In genomic region chr17:73799091-73799490, GRCh38 we compare ENCODE assay signal across 14 cellular contexts.
DNase-seq lines count a peak whose midpoint lies in the region; ATAC-seq and TF ChIP-seq lines count a peak whose summit lies in the region.
"Had no signal": no experiment of that assay in that cellular context is flagged by ENCODE, and none has a peak within 500 bp of the region (broad histone marks: within the 10 kb centered on the region; RNA-seq: fewer than 3 reads in every experiment).

No MANE protein-coding gene starts in this region.

- H3K4me2 ChIP-seq in BLaER1: peak overlapping the region; percentile 55

- no peak for TF ChIP-seq POLR2A in body of pancreas (IDR thresholded peaks at IDR 0.05)

- H3K9ac ChIP-seq in BLaER1 (no peak overlapping the region), liver (ENCODE audit: low read depth in 1 of 2, low read length in 2 of 2) (no peak overlapping the region)
- H3K9ac ChIP-seq: GM23248 had no signal

- H3K36me3 ChIP-seq in BLaER1: no peaks in the 10 kb centered on the region
- no peaks in the 10 kb centered on the region for H3K36me3 ChIP-seq in liver (ENCODE audit: control insufficient read depth in 4 of 4, insufficient read depth in 3 of 4, low read depth in 1 of 4, low read length in 3 of 4)
- no peaks in the 10 kb centered on the region for H3K36me3 ChIP-seq in body of pancreas (replicated peaks in 1 of 2; ENCODE audit: insufficient read depth in 1 of 2, low read depth in 2 of 2)
- no peaks in the 10 kb centered on the region for H3K36me3 ChIP-seq in upper lobe of right lung
- H3K36me3 ChIP-seq: BE2C had no signal

- H3K27ac ChIP-seq in BLaER1 (no peak overlapping the region), RWPE1 (peak overlapping the region; percentile 94), liver (ENCODE audit: low read depth in 1 of 2, low read length in 2 of 2) (peak overlapping the region; percentile 77 to 88), body of pancreas (no peak overlapping the region), upper lobe of right lung (no peak overlapping the region)
- H3K27ac ChIP-seq: GM23248 had no signal

- H3K4me3 Mint-ChIP-seq in chondrocyte (ENCODE audit: unreplicated experiment): no peak overlapping the region
- H3K4me3 Mint-ChIP-seq: CD8-positive, alpha-beta memory T cell had no signal

- TF ChIP-seq CTCF in RWPE1 (conservative IDR thresholded peaks at IDR 0.05; ENCODE audit: low read depth) (no peak), chondrocyte (IDR thresholded peaks at IDR 0.05) (no peak), liver (IDR thresholded peaks at IDR 0.05; ENCODE audit: low read depth, low read length, missing input control) (no peak), body of pancreas (IDR thresholded peaks at IDR 0.05) (no peak), upper lobe of right lung (IDR thresholded peaks at IDR 0.05) (no peak)

- H3K9me3 ChIP-seq in BLaER1 (peaks cover 7% of the 10 kb centered on the region), liver (ENCODE audit: control insufficient read depth in 4 of 4, low read length in 3 of 4) (peaks cover 0 to 4% (median 1%) of the 10 kb centered on the region in 4 donors), body of pancreas (peaks cover 0 to 8% (median 0%) of the 10 kb centered on the region in 3 donors), upper lobe of right lung (no peaks in the 10 kb centered on the region)
- H3K9me3 ChIP-seq: BE2C had no signal

- H3K27me3 ChIP-seq in BLaER1 (no peaks in the 10 kb centered on the region), liver (ENCODE audit: control insufficient read depth in 4 of 4, insufficient read depth in 4 of 4, low read length in 3 of 4) (no peaks in the 10 kb centered on the region), body of pancreas (no peaks in the 10 kb centered on the region), upper lobe of right lung (no peaks in the 10 kb centered on the region)
- H3K27me3 ChIP-seq: BE2C had no signal

- H4K20me1 ChIP-seq in BLaER1: no peaks in the 10 kb centered on the region

- H3K27ac Mint-ChIP-seq in chondrocyte (ENCODE audit: unreplicated experiment): peak overlapping the region; percentile 51
- H3K27ac Mint-ChIP-seq: CD8-positive, alpha-beta memory T cell had no signal

- no peak for TF ChIP-seq RAD21 in liver (IDR thresholded peaks at IDR 0.05)

- H3K4me3 ChIP-seq in BLaER1 (no peak overlapping the region), liver (ENCODE audit: low read depth in 1 of 3, low read length in 3 of 3) (no peak overlapping the region), body of pancreas (no peak overlapping the region), upper lobe of right lung (no peak overlapping the region)
- H3K4me3 ChIP-seq: GM23248 had no signal

- POLR2A ChIA-PET in RWPE1 (lab: Yijun Ruan, JAX; ENCODE audit: low non-redundant PET): no interaction called here

- peaks cover 6% of the 10 kb centered on the region for H3K9me3 Mint-ChIP-seq in chondrocyte (ENCODE audit: low read depth)

- ATAC-seq in body of pancreas: no peak
- ATAC-seq in GM21825 (IDR thresholded peaks at IDR 0.05; ENCODE audit: unreplicated experiment): no peak
- no peak for ATAC-seq in upper lobe of right lung
- ATAC-seq: HCT116 had no signal

- DNase-seq in RWPE1 (ENCODE audit: low spot score) (no peak), chondrocyte (ENCODE audit: low spot score) (no peak), body of pancreas (no peak), COLO668 (lab: John Stamatoyannopoulos, UW; ENCODE audit: unreplicated experiment) (no peak), upper lobe of right lung (no peak)
- DNase-seq: BE2C; CD8-positive, alpha-beta memory T cell; DMS 273 treated with DMSO at 0.1 percent for 48 hours; IMR-90 had no signal

- CTCF ChIA-PET in RWPE1 (lab: Yijun Ruan, JAX): interaction anchor here (0.6 kb wide), 1 partner anchor 14 kb away, joined by 4 read pairs; no protein-coding TSS in a partner anchor

- H3K27me3 Mint-ChIP-seq in chondrocyte (ENCODE audit: low read depth): peaks cover 14% of the 10 kb centered on the region

- peaks cover 20% of the 10 kb centered on the region for H3K4me1 Mint-ChIP-seq in chondrocyte (ENCODE audit: low read depth)
- H3K4me1 Mint-ChIP-seq: CD8-positive, alpha-beta memory T cell had no signal

- H3K36me3 Mint-ChIP-seq in chondrocyte (ENCODE audit: low read depth): peaks cover 2% of the 10 kb centered on the region

- peaks cover 67% of the 10 kb centered on the region for H3K4me1 ChIP-seq in BLaER1
- H3K4me1 ChIP-seq in liver (ENCODE audit: control insufficient read depth in 4 of 4, insufficient read depth in 4 of 4, low read length in 3 of 4): peaks cover 15 to 55% (median 39%) of the 10 kb centered on the region in 4 donors
- H3K4me1 ChIP-seq in body of pancreas: peaks cover 8% of the 10 kb centered on the region
- H3K4me1 ChIP-seq in upper lobe of right lung: no peaks in the 10 kb centered on the region
- H3K4me1 ChIP-seq: BE2C had no signal

- intact Hi-C loops in body of pancreas (cut with DNase I) (no loop called here), upper lobe of right lung (cut with DNase I) (no loop called here)

TF ChIP-seq in liver, 16 proteins besides CTCF, POLR2A, EP300 and RAD21:
- TF ChIP-seq HNF4G (IDR thresholded peaks at IDR 0.05): no peak
- no peak for TF ChIP-seq MAX (IDR thresholded peaks at IDR 0.05)
- no peak for TF ChIP-seq NR2F2 (IDR thresholded peaks at IDR 0.05)
- TF ChIP-seq YY1 (IDR thresholded peaks at IDR 0.05): no peak
- TF ChIP-seq HNF4A (conservative IDR thresholded peaks at IDR 0.05): no peak
- TF ChIP-seq TAF1 (conservative IDR thresholded peaks at IDR 0.05): no peak
- TF ChIP-seq JUND (IDR thresholded peaks at IDR 0.05): no peak
- TF ChIP-seq RXRA (IDR thresholded peaks at IDR 0.05): no peak
- no peak for TF ChIP-seq FOXA1 (IDR thresholded peaks at IDR 0.05)
- TF ChIP-seq FOXA2 (IDR thresholded peaks at IDR 0.05): no peak
- TF ChIP-seq SP1 (IDR thresholded peaks at IDR 0.05): no peak
- TF ChIP-seq GABPA (IDR thresholded peaks at IDR 0.05 in 1 of 2, conservative IDR thresholded peaks at IDR 0.05 in 1 of 2): no peak
- TF ChIP-seq EGR1 (IDR thresholded peaks at IDR 0.05; ENCODE audit: low read depth in 2 of 2): no peak
- TF ChIP-seq ATF3 (IDR thresholded peaks at IDR 0.05): no peak
- no peak for TF ChIP-seq REST (IDR thresholded peaks at IDR 0.05)
- no peak for TF ChIP-seq ZBTB33 (IDR thresholded peaks at IDR 0.05)

Comparison
In these comparisons a context has a peak if more than half of its experiments do, and no peak if none do; other contexts are left out.
1. H3K27ac ChIP-seq: peak in RWPE1 (single experiment) and liver (2 of 2); none in BLaER1 (single experiment), body of pancreas (0 of 4) and upper lobe of right lung (single experiment).